In the genomic region with DNA sequence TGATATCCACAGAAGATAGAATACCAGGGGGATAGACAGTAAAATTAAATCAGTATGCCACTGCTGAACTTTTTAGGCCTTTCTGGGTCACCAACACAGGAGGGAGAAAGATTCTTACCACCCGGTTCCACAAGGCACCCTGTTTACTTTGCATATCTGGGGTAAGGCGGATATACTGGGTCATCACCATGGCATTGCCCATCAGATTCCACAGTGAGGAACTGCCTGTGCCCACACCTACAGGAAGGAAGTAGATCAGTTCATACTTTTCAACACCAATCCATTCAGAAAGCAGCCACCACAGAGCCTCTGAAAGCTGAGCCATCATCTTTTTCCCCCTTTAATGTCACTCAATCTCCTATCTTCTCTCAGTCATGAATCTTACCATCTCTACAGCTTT, we compare ENCODE assay signal across 1 cellular context.
TF ChIP-seq lines count a peak whose summit lies in the region.

No MANE protein-coding gene starts in this region.

TF ChIP-seq in WTC11, 78 proteins besides CTCF, POLR2A, EP300 and RAD21 (continued from another document):
- TF ChIP-seq, protein P1, sequence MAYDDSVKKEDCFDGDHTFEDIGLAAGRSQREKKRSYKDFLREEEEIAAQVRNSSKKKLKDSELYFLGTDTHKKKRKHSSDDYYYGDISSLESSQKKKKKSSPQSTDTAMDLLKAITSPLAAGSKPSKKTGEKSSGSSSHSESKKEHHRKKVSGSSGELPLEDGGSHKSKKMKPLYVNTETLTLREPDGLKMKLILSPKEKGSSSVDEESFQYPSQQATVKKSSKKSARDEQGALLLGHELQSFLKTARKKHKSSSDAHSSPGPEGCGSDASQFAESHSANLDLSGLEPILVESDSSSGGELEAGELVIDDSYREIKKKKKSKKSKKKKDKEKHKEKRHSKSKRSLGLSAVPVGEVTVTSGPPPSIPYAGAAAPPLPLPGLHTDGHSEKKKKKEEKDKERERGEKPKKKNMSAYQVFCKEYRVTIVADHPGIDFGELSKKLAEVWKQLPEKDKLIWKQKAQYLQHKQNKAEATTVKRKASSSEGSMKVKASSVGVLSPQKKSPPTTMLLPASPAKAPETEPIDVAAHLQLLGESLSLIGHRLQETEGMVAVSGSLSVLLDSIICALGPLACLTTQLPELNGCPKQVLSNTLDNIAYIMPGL (CRISPR knock-in tag; IDR thresholded peaks at IDR 0.05): no peak
- TF ChIP-seq ZNF263 (CRISPR knock-in tag; IDR thresholded peaks at IDR 0.05; ENCODE audit: low read depth) (no peak), ELF4 (CRISPR knock-in tag; IDR thresholded peaks at IDR 0.05; ENCODE audit: low read depth) (no peak), ZNF121 (CRISPR knock-in tag; IDR thresholded peaks at IDR 0.05) (no peak), ZNF671 (CRISPR knock-in tag; IDR thresholded peaks at IDR 0.05) (no peak), NR3C1 (CRISPR knock-in tag; conservative IDR thresholded peaks at IDR 0.05; ENCODE audit: low read depth) (no peak)
- TF ChIP-seq, protein P2, sequence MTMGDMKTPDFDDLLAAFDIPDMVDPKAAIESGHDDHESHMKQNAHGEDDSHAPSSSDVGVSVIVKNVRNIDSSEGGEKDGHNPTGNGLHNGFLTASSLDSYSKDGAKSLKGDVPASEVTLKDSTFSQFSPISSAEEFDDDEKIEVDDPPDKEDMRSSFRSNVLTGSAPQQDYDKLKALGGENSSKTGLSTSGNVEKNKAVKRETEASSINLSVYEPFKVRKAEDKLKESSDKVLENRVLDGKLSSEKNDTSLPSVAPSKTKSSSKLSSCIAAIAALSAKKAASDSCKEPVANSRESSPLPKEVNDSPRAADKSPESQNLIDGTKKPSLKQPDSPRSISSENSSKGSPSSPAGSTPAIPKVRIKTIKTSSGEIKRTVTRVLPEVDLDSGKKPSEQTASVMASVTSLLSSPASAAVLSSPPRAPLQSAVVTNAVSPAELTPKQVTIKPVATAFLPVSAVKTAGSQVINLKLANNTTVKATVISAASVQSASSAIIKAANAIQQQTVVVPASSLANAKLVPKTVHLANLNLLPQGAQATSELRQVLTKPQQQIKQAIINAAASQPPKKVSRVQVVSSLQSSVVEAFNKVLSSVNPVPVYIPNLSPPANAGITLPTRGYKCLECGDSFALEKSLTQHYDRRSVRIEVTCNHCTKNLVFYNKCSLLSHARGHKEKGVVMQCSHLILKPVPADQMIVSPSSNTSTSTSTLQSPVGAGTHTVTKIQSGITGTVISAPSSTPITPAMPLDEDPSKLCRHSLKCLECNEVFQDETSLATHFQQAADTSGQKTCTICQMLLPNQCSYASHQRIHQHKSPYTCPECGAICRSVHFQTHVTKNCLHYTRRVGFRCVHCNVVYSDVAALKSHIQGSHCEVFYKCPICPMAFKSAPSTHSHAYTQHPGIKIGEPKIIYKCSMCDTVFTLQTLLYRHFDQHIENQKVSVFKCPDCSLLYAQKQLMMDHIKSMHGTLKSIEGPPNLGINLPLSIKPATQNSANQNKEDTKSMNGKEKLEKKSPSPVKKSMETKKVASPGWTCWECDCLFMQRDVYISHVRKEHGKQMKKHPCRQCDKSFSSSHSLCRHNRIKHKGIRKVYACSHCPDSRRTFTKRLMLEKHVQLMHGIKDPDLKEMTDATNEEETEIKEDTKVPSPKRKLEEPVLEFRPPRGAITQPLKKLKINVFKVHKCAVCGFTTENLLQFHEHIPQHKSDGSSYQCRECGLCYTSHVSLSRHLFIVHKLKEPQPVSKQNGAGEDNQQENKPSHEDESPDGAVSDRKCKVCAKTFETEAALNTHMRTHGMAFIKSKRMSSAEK (CRISPR knock-in tag; IDR thresholded peaks at IDR 0.05; ENCODE audit: borderline replicate concordance): no peak
- TF ChIP-seq, protein P3, sequence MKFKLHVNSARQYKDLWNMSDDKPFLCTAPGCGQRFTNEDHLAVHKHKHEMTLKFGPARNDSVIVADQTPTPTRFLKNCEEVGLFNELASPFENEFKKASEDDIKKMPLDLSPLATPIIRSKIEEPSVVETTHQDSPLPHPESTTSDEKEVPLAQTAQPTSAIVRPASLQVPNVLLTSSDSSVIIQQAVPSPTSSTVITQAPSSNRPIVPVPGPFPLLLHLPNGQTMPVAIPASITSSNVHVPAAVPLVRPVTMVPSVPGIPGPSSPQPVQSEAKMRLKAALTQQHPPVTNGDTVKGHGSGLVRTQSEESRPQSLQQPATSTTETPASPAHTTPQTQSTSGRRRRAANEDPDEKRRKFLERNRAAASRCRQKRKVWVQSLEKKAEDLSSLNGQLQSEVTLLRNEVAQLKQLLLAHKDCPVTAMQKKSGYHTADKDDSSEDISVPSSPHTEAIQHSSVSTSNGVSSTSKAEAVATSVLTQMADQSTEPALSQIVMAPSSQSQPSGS (CRISPR knock-in tag; IDR thresholded peaks at IDR 0.05; ENCODE audit: borderline replicate concordance, low read depth): no peak
- TF ChIP-seq, protein P4, sequence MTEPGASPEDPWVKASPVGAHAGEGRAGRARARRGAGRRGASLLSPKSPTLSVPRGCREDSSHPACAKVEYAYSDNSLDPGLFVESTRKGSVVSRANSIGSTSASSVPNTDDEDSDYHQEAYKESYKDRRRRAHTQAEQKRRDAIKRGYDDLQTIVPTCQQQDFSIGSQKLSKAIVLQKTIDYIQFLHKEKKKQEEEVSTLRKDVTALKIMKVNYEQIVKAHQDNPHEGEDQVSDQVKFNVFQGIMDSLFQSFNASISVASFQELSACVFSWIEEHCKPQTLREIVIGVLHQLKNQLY (CRISPR knock-in tag; IDR thresholded peaks at IDR 0.05): no peak
- TF ChIP-seq, protein P5, sequence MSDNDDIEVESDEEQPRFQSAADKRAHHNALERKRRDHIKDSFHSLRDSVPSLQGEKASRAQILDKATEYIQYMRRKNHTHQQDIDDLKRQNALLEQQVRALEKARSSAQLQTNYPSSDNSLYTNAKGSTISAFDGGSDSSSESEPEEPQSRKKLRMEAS (CRISPR knock-in tag; IDR thresholded peaks at IDR 0.05): no peak
